ENCODE assay signal across 13 cellular contexts in the genomic region with DNA sequence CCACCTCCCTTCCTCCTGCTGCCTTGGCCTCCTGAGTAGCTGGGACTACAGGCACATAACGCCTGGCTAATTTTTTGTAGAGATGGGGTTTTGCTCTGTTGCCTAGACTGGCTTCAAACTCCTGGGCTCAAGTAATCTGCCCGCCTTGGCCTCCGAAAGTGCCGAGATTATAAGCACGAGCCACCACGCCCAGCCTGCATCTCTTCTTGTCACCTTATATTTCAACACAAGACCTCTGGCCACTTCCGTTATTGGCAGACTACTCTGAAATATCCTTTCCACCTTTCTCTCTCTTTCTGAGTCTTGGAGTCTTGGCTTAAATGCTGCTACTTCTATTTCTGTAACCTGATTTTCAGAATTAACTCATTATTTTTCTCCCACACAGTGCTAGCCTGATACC. TPM values are rescaled to one million over a fixed set of nuclear protein-coding genes. Genes with fewer than 3 reads are reported as not detected.
DNase-seq lines count a peak whose midpoint lies in the region; ATAC-seq and TF ChIP-seq lines count a peak whose summit lies in the region.
"Had no signal": no experiment of that assay in that cellular context is flagged by ENCODE, and none has a peak within 500 bp of the region (broad histone marks: within the 10 kb centered on the region; RNA-seq: fewer than 3 reads in every experiment).

No MANE protein-coding gene starts in this region.

- H3K27ac Mint-ChIP-seq in CD4-positive, alpha-beta T cell: peak overlapping the region; percentile 55
- H3K27ac Mint-ChIP-seq in activated T-helper 1 cell treated with anti-CD3 and anti-CD28 coated beads, Interleukin-12 subunit alpha, Interleukin-12 subunit beta, Interleukin-2, Interleukin-4 antibody, amounts not matched to agents 30 ng/mL and 10 ng/mL and 1 ng/mL, durations not matched to agents 14 hours and 24 hours and 36 hours: peak overlapping the region; percentile 45
- peak overlapping the region; percentile 43 for H3K27ac Mint-ChIP-seq in nephron progenitor cell
- H3K27ac Mint-ChIP-seq: activated naive CD8-positive, alpha-beta T cell treated with anti-CD3 and anti-CD28 coated beads, Interleukin-2, amount 10 ng/mL, durations not matched to agents 7 days and 5 days had no signal

- H3K79me2 ChIP-seq in Karpas-422 (ENCODE audit: low read length): peaks cover 96% of the 10 kb centered on the region

- H3K36me3 Mint-ChIP-seq in CD4-positive, alpha-beta T cell (ENCODE audit: low read depth): peaks cover 41% of the 10 kb centered on the region
- peaks cover 22% of the 10 kb centered on the region for H3K36me3 Mint-ChIP-seq in activated T-helper 1 cell treated with anti-CD3 and anti-CD28 coated beads, Interleukin-12 subunit alpha, Interleukin-12 subunit beta, Interleukin-2, Interleukin-4 antibody, amounts not matched to agents 30 ng/mL and 10 ng/mL and 1 ng/mL, durations not matched to agents 14 hours and 24 hours and 36 hours (ENCODE audit: low read depth)
- H3K36me3 Mint-ChIP-seq in nephron progenitor cell (ENCODE audit: low read depth): peaks cover 65% of the 10 kb centered on the region

- no peaks in the 10 kb centered on the region for H3K27me3 Mint-ChIP-seq in CD4-positive, alpha-beta T cell
- no peaks in the 10 kb centered on the region for H3K27me3 Mint-ChIP-seq in activated T-helper 1 cell treated with anti-CD3 and anti-CD28 coated beads, Interleukin-12 subunit alpha, Interleukin-12 subunit beta, Interleukin-2, Interleukin-4 antibody, amounts not matched to agents 30 ng/mL and 10 ng/mL and 1 ng/mL, durations not matched to agents 14 hours and 24 hours and 36 hours (ENCODE audit: insufficient read depth)
- H3K27me3 Mint-ChIP-seq in nephron progenitor cell (ENCODE audit: low read depth, poor library complexity): peaks cover 3% of the 10 kb centered on the region
- H3K27me3 Mint-ChIP-seq: activated naive CD8-positive, alpha-beta T cell treated with anti-CD3 and anti-CD28 coated beads, Interleukin-2, amount 10 ng/mL, durations not matched to agents 7 days and 5 days had no signal

- no peak for DNase-seq in CD4-positive, alpha-beta T cell
- DNase-seq in Karpas-422: no peak
- DNase-seq in activated T-helper 1 cell treated with anti-CD3 and anti-CD28 coated beads, Interleukin-12 subunit alpha, Interleukin-12 subunit beta, Interleukin-2, Interleukin-4 antibody, amounts not matched to agents 30 ng/mL and 10 ng/mL and 1 ng/mL, durations not matched to agents 14 hours and 24 hours and 36 hours (ENCODE audit: low spot score): no peak
- no peak for DNase-seq in nephron progenitor cell
- DNase-seq in NCI-H1105 (lab: John Stamatoyannopoulos, UW): no peak
- no peak for DNase-seq in GM20000 (ENCODE audit: low spot score)
- DNase-seq: activated naive CD8-positive, alpha-beta T cell treated with anti-CD3 and anti-CD28 coated beads, Interleukin-2, amount 10 ng/mL, durations not matched to agents 7 days and 5 days; central memory CD4-positive, alpha-beta T cell; NCI-H2029 had no signal

- H3K9me3 Mint-ChIP-seq in CD4-positive, alpha-beta T cell: no peaks in the 10 kb centered on the region
- H3K9me3 Mint-ChIP-seq in activated T-helper 1 cell treated with anti-CD3 and anti-CD28 coated beads, Interleukin-12 subunit alpha, Interleukin-12 subunit beta, Interleukin-2, Interleukin-4 antibody, amounts not matched to agents 30 ng/mL and 10 ng/mL and 1 ng/mL, durations not matched to agents 14 hours and 24 hours and 36 hours: peaks cover 7% of the 10 kb centered on the region
- peaks cover 25% of the 10 kb centered on the region for H3K9me3 Mint-ChIP-seq in nephron progenitor cell

- H3K27me3 ChIP-seq in CD4-positive, alpha-beta T cell (ENCODE audit: control insufficient read depth, insufficient read depth, low read length): no peaks in the 10 kb centered on the region
- H3K27me3 ChIP-seq in Karpas-422 (ENCODE audit: low read length): no peaks in the 10 kb centered on the region
- H3K27me3 ChIP-seq: gastroesophageal sphincter had no signal

- H2AFZ ChIP-seq in Karpas-422 (ENCODE audit: low read length): no peak overlapping the region
- H2AFZ ChIP-seq: parathyroid adenoma had no signal

- no peak overlapping the region for H3K4me2 ChIP-seq in Karpas-422 (ENCODE audit: low read depth, low read length, poor library complexity, severe bottlenecking)

- H3K9me3 ChIP-seq in CD4-positive, alpha-beta T cell (ENCODE audit: control insufficient read depth, low read length): no peaks in the 10 kb centered on the region
- no peaks in the 10 kb centered on the region for H3K9me3 ChIP-seq in Karpas-422 (ENCODE audit: low read length)
- H3K9me3 ChIP-seq: gastroesophageal sphincter had no signal

- H4K20me1 ChIP-seq in Karpas-422 (ENCODE audit: insufficient read depth, low read depth, low read length): peaks cover 7% of the 10 kb centered on the region; the same call in 1 of the 2 replicates

- no peak overlapping the region for H3K9ac ChIP-seq in Karpas-422 (ENCODE audit: low read length)
- H3K9ac ChIP-seq: parathyroid adenoma had no signal

- no peak overlapping the region for H3K4me3 ChIP-seq in Karpas-422 (ENCODE audit: low read length)
- H3K4me3 ChIP-seq: gastroesophageal sphincter had no signal

- no peak overlapping the region for H3K4me3 Mint-ChIP-seq in CD4-positive, alpha-beta T cell
- no peak overlapping the region for H3K4me3 Mint-ChIP-seq in activated T-helper 1 cell treated with anti-CD3 and anti-CD28 coated beads, Interleukin-12 subunit alpha, Interleukin-12 subunit beta, Interleukin-2, Interleukin-4 antibody, amounts not matched to agents 30 ng/mL and 10 ng/mL and 1 ng/mL, durations not matched to agents 14 hours and 24 hours and 36 hours
- H3K4me3 Mint-ChIP-seq in nephron progenitor cell: no peak overlapping the region
- H3K4me3 Mint-ChIP-seq: activated naive CD8-positive, alpha-beta T cell treated with anti-CD3 and anti-CD28 coated beads, Interleukin-2, amount 10 ng/mL, durations not matched to agents 7 days and 5 days had no signal

- H3K4me1 ChIP-seq in Karpas-422 (ENCODE audit: low read length): peaks cover 37% of the 10 kb centered on the region
- H3K4me1 ChIP-seq: parathyroid adenoma had no signal

- intact Hi-C loops in CD4-positive, alpha-beta T cell (cut with DNase I, micrococcal nuclease): loop anchor here in 1 of 2 experiments (10.0 kb wide), 2 partner anchors 67 to 113 kb away; a partner anchor contains a TSS
- intact Hi-C loops in activated T-helper 1 cell treated with anti-CD3 and anti-CD28 coated beads, Interleukin-12 subunit alpha, Interleukin-12 subunit beta, Interleukin-2, Interleukin-4 antibody, amounts not matched to agents 30 ng/mL and 10 ng/mL and 1 ng/mL, durations not matched to agents 14 hours and 24 hours and 36 hours (cut with micrococcal nuclease): no loop called here

- no peak for ATAC-seq in CD4-positive, alpha-beta T cell (ENCODE audit: poor library complexity)
- ATAC-seq in GM21447 (IDR thresholded peaks at IDR 0.05; ENCODE audit: unreplicated experiment): no peak
- ATAC-seq: gastroesophageal sphincter, HCT116 had no signal

- H3K36me3 ChIP-seq in Karpas-422 (ENCODE audit: insufficient read depth, low read length): peaks cover 8% of the 10 kb centered on the region; the same call in 1 of the 2 replicates

- H3K4me1 Mint-ChIP-seq in CD4-positive, alpha-beta T cell (ENCODE audit: low read depth): peaks cover 69% of the 10 kb centered on the region
- H3K4me1 Mint-ChIP-seq in activated T-helper 1 cell treated with anti-CD3 and anti-CD28 coated beads, Interleukin-12 subunit alpha, Interleukin-12 subunit beta, Interleukin-2, Interleukin-4 antibody, amounts not matched to agents 30 ng/mL and 10 ng/mL and 1 ng/mL, durations not matched to agents 14 hours and 24 hours and 36 hours (ENCODE audit: low read depth): peaks cover 48% of the 10 kb centered on the region
- peaks cover 25% of the 10 kb centered on the region for H3K4me1 Mint-ChIP-seq in nephron progenitor cell

- no peak overlapping the region for H3K27ac ChIP-seq in CD4-positive, alpha-beta T cell (ENCODE audit: low read depth, low read length)
- H3K27ac ChIP-seq in Karpas-422 (ENCODE audit: low read length): 0 out of 2 replicates have a peak overlapping the region, but pooled peaks have one; percentile 18
- H3K27ac ChIP-seq: parathyroid adenoma had no signal

- CTCF ChIA-PET in CD4-positive, alpha-beta T cell (lab: Charles Lee): no interaction called here

- TF ChIP-seq CTCF in CD4-positive, alpha-beta T cell (IDR thresholded peaks at IDR 0.05): no peak
- no peak for TF ChIP-seq CTCF in nephron progenitor cell (IDR thresholded peaks at IDR 0.05)
- no peak for TF ChIP-seq CTCF in GM20000 (IDR thresholded peaks at IDR 0.05; ENCODE audit: extremely low read depth, missing control alignments)

- POLR2A ChIA-PET in CD4-positive, alpha-beta T cell (lab: Charles Lee): interaction anchor here (0.7 kb wide), 1 partner anchor 11 kb away, joined by 3 read pairs; no protein-coding TSS in a partner anchor

- no peaks in the 10 kb centered on the region for H3K9me2 ChIP-seq in Karpas-422 (replicated peaks; ENCODE audit: insufficient read depth, low read length)

RNA-seq across cellular contexts. Expression of a gene that starts 5.6 kb away (rescaled TPM):
- total RNA-seq in CD4-positive, alpha-beta T cell: 10 to 100 TPM; 15.3 to 17.8 TPM
- total RNA-seq in Karpas-422 (2014; rRNA removed; shearing (Covaris generic); ENCODE audit: low replicate concordance): 10.9 and 11.8 TPM in 2 replicates
- total RNA-seq in activated T-helper 1 cell treated with anti-CD3 and anti-CD28 coated beads, Interleukin-12 subunit alpha, Interleukin-12 subunit beta, Interleukin-2, Interleukin-4 antibody, amounts not matched to agents 30 ng/mL and 10 ng/mL and 1 ng/mL, durations not matched to agents 14 hours and 24 hours and 36 hours: 14.5 and 19.1 TPM in 2 replicates
